ENCODE assay signal across 28 cellular contexts in the genomic region with DNA sequence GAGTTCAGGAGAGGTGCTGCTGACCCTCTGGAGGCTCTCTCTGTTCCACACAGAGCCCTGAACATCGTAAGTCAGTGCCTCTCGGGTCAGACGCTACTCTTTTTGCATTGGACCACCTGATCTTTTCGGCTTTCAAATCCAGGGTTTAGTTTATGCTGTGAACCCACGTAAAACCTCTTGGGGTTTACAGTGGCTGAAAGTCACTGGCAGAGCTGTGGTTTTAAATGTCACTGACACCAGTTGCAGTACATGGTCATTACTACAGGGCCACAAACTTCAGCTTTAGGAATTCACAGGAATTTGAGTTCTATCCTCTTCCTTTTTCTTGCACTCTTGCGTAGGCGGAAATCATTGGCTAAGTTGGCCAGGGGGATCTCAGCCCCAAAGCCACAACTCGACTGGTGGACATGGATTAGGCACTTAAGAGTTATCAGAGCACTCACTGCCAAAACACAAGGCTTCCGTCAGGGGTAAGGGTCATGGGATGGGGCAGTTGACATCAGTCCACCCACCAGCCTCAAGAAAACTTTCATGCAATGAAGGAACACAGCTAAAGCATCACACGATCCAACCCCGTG.
"Had no signal": no experiment of that assay in that cellular context is flagged by ENCODE, and none has a peak within 500 bp of the region (broad histone marks: within the 10 kb centered on the region; RNA-seq: fewer than 3 reads in every experiment).

No MANE protein-coding gene starts in this region.

- H3K4me1 Mint-ChIP-seq: activated CD4-positive, alpha-beta T cell treated with anti-CD3 and anti-CD28 coated beads for 36 hours; natural killer cell had no signal

- ATAC-seq: activated CD4-positive, alpha-beta T cell treated with anti-CD3 and anti-CD28 coated beads for 36 hours; foreskin keratinocyte; heart right ventricle; natural killer cell; right lobe of liver had no signal

- H3K4me1 ChIP-seq: esophagus muscularis mucosa, foreskin keratinocyte, left ventricle myocardium inferior, right lobe of liver had no signal

- H3K27me3 ChIP-seq: brain microvascular endothelial cell, foreskin keratinocyte, right lobe of liver had no signal

- H3K4me3 ChIP-seq: esophagus muscularis mucosa, heart right ventricle, left ventricle myocardium inferior, lung, right lobe of liver, thoracic aorta had no signal

- H3K4me3 Mint-ChIP-seq: activated CD4-positive, alpha-beta T cell treated with anti-CD3 and anti-CD28 coated beads for 36 hours; activated naive CD8-positive, alpha-beta T cell; natural killer cell; stimulated activated naive CD8-positive, alpha-beta T cell treated with anti-CD3 and anti-CD28 coated beads, Interleukin-15, Interleukin-2, amounts not matched to agents 100 ng/mL and 50 ng/mL, for 24 hours; T-helper 2 cell treated with Interferon-gamma antibody and Interleukin-4, amounts not matched to agents 5 μg/mL and 100 μg/mL, for 36 hours had no signal

- H3K9me3 Mint-ChIP-seq: natural killer cell; stimulated activated naive CD8-positive, alpha-beta T cell treated with anti-CD3 and anti-CD28 coated beads, Interleukin-15, Interleukin-2, amounts not matched to agents 100 ng/mL and 50 ng/mL, for 24 hours; T-helper 2 cell treated with Interferon-gamma antibody and Interleukin-4, amounts not matched to agents 5 μg/mL and 100 μg/mL, for 36 hours had no signal

- H3K27ac ChIP-seq: brain microvascular endothelial cell, esophagus muscularis mucosa, foreskin keratinocyte, heart right ventricle, left ventricle myocardium inferior, right lobe of liver, thoracic aorta had no signal

- H3K36me3 Mint-ChIP-seq: activated naive CD8-positive, alpha-beta T cell; natural killer cell had no signal

- FAIRE-seq: astrocyte, islet of Langerhans, urothelium cell line had no signal

- DNase-seq: activated CD4-positive, alpha-beta T cell treated with anti-CD3 and anti-CD28 coated beads for 36 hours; activated CD4-positive, alpha-beta T cell treated with anti-CD3 and anti-CD28 coated beads, Interleukin-2, amount 50 U/mL, for 48 hours; activated CD4-positive, CD25-positive, alpha-beta regulatory T cell; activated CD8-positive, alpha-beta memory T cell treated with anti-CD3 and anti-CD28 coated beads for 24 hours; activated effector memory CD4-positive, alpha-beta T cell treated with Interleukin-2 at 50 U/mL for 16 hours; activated naive CD4-positive, alpha-beta T cell treated with Interleukin-2 at 50 U/mL for 16 hours; brain microvascular endothelial cell; caudate nucleus; cortex of kidney; foreskin keratinocyte; heart right ventricle; left ventricle myocardium inferior; mesendoderm; natural killer cell; right lobe of liver; stimulated activated CD4-positive, alpha-beta T cell treated with anti-CD3 and anti-CD28 coated beads, Interleukin-2, amount 100 ng/mL, for 48 hours; T-helper 1 cell; trophoblast cell had no signal

- H3K9me3 ChIP-seq: esophagus muscularis mucosa, heart right ventricle, left ventricle myocardium inferior, right lobe of liver, thoracic aorta had no signal

- H3K27ac Mint-ChIP-seq: activated CD4-positive, alpha-beta T cell treated with anti-CD3 and anti-CD28 coated beads for 36 hours; activated naive CD8-positive, alpha-beta T cell; natural killer cell; progenitor cell of endocrine pancreas; stimulated activated naive CD8-positive, alpha-beta T cell treated with anti-CD3 and anti-CD28 coated beads, Interleukin-15, Interleukin-2, amounts not matched to agents 100 ng/mL and 50 ng/mL, for 24 hours; T-helper 2 cell treated with Interferon-gamma antibody and Interleukin-4, amounts not matched to agents 5 μg/mL and 100 μg/mL, for 36 hours had no signal

- H3K36me3 ChIP-seq: brain microvascular endothelial cell, esophagus muscularis mucosa, heart right ventricle, left ventricle myocardium inferior, right lobe of liver, thoracic aorta had no signal
